In the genomic region with DNA sequence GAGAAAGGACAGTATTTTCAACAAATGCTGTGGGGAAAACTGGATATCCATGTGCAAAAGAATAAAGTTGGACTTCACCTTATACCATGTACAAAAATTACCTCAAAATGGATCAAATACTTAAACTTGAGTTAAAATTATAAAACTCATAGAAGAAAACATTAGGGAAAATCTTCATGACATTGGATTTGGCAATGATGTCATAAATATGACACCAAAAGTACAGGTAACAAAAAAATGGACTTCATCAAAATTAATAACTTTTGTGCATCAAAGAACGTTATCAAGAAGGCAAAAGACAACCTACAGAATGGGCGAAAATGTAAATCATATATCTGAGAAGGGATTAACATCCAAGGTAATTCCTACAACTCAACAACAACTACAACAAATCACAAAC, we compare ENCODE assay signal across 27 cellular contexts.
"Had no signal": no experiment of that assay in that cellular context is flagged by ENCODE, and none has a peak within 500 bp of the region (broad histone marks: within the 10 kb centered on the region; RNA-seq: fewer than 3 reads in every experiment).

No MANE protein-coding gene starts in this region.

- DNase-seq: stimulated activated CD4-positive, alpha-beta T cell treated with anti-CD3 and anti-CD28 coated beads, Interleukin-2, amount 100 ng/mL, for 48 hours; stimulated activated CD4-positive, alpha-beta T cell treated with anti-CD3 and anti-CD28 coated beads, Interleukin-4, amount 100 ng/mL, for 1 hour; stimulated activated CD4-positive, alpha-beta T cell treated with anti-CD3 and anti-CD28 coated beads, Interleukin-4, amount 100 ng/mL, for 24 hours; stimulated activated CD4-positive, alpha-beta T cell treated with anti-CD3 and anti-CD28 coated beads, Interleukin-4, amount 100 ng/mL, for 4 hours; stimulated activated CD8-positive, alpha-beta memory T cell treated with anti-CD3 and anti-CD28 coated beads, Interleukin-4, amount 100 ng/mL, for 48 hours; stimulated activated naive B cell treated with anti-CD40 and anti-IgM and Interleukin-4, amounts not matched to agents 10 μg/mL and 1 μg/mL and 100 μg/mL, for 72 hours; stimulated activated naive CD4-positive, alpha-beta T cell; stimulated activated naive CD4-positive, alpha-beta T cell treated with Interleukin-2 at 50 U/mL for 16 hours; stimulated activated naive CD8-positive, alpha-beta T cell treated with anti-CD3 and anti-CD28 coated beads, Interleukin-15, amount 100 ng/mL, for 72 hours; stimulated activated naive CD8-positive, alpha-beta T cell treated with anti-CD3 and anti-CD28 coated beads, Interleukin-15, Interleukin-2, amounts not matched to agents 100 U/mL and 50 U/mL, for 24 hours; stomach; substantia nigra; testis; thyroid gland; tibial artery; transverse colon; trophoblast cell; upper lobe of left lung; upper lobe of right lung; uterus had no signal

- H3K36me3 ChIP-seq: thoracic aorta, thyroid gland, transverse colon, upper lobe of right lung, uterus had no signal

- ATAC-seq: stimulated activated effector memory CD8-positive, alpha-beta T cell treated with anti-CD3 and anti-CD28 coated beads, Interleukin-12 subunit alpha, Interleukin-12 subunit beta, amount 100 ng/mL, for 72 hours; stimulated activated memory B cell treated with anti-CD40 and anti-IgM and Interleukin-4, amounts not matched to agents 10 μg/mL and 1 μg/mL and 100 μg/mL, for 72 hours; stimulated activated naive B cell treated with anti-CD40 and anti-IgM and Interleukin-4, amounts not matched to agents 10 μg/mL and 1 μg/mL and 100 μg/mL, for 72 hours; stimulated activated naive CD8-positive, alpha-beta T cell treated with anti-CD3 and anti-CD28 coated beads, Interleukin-15, amount 100 ng/mL, for 72 hours; stimulated activated naive CD8-positive, alpha-beta T cell treated with anti-CD3 and anti-CD28 coated beads, Interleukin-15, Interleukin-2, amounts not matched to agents 100 U/mL and 50 U/mL, for 24 hours; upper lobe of right lung had no signal

- H3K4me3 ChIP-seq: stomach, suprapubic skin, testis, thoracic aorta, thyroid gland, tibial artery, tibial nerve, transverse colon, upper lobe of left lung, upper lobe of right lung, uterus, vagina had no signal

- H3K27me3 ChIP-seq: stomach, suprapubic skin, testis, thyroid gland, tibial artery, tibial nerve, transverse colon, upper lobe of left lung, upper lobe of right lung, uterus, vagina had no signal

- FAIRE-seq: urothelium cell line had no signal

- H3K9me3 ChIP-seq: testis, thyroid gland, uterus, vagina had no signal

- H3K4me1 ChIP-seq: stomach, suprapubic skin, testis, thyroid gland, tibial artery, tibial nerve, transverse colon, upper lobe of left lung, upper lobe of right lung, uterus, vagina had no signal

- H3K27ac ChIP-seq: stomach, suprapubic skin, testis, thoracic aorta, thyroid gland, tibial artery, tibial nerve, transverse colon, upper lobe of left lung, upper lobe of right lung, uterus, vagina had no signal
